In the genomic region with DNA sequence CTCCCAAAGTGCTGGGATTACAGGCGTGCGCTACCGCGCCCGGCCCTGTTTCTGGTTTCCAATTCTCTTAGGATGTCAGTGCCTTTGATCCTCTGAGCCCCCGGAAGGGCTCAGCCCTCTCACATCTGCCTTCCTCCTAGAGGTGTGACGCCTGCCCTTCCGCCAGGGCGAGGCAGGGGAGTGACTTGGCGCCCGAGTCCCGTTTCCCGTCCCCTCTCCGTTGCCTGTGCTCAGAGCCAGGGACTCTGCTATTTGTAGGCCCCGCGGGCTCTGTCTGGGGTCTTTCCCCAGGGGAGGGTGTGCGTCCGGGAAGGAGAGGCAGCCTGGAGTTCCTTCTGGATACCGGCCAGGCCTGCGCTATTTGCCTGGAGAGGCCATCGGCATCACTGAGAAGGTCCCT, we compare ENCODE assay signal across 1 cellular context.
TF ChIP-seq lines count a peak whose summit lies in the region.

No MANE protein-coding gene starts in this region.

TF ChIP-seq in IMR-90, 13 proteins besides CTCF, POLR2A, EP300 and RAD21 (continued from another document):
- TF ChIP-seq, protein P1, sequence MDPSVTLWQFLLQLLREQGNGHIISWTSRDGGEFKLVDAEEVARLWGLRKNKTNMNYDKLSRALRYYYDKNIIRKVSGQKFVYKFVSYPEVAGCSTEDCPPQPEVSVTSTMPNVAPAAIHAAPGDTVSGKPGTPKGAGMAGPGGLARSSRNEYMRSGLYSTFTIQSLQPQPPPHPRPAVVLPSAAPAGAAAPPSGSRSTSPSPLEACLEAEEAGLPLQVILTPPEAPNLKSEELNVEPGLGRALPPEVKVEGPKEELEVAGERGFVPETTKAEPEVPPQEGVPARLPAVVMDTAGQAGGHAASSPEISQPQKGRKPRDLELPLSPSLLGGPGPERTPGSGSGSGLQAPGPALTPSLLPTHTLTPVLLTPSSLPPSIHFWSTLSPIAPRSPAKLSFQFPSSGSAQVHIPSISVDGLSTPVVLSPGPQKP (IDR thresholded peaks at IDR 0.05; ENCODE audit: borderline replicate concordance, low read depth, low read length): no peak
TF ChIP-seq in IMR-90: peak in this region for 0.
